ENCODE assay signal across 10 cellular contexts in genomic region chr3:30496496-30496966, GRCh38.
A peak's percentile ranks its signal among the peaks of the same experiment; 100 is the strongest.
DNase-seq lines count a peak whose midpoint lies in the region; ATAC-seq and TF ChIP-seq lines count a peak whose summit lies in the region.
"Had no signal": no experiment of that assay in that cellular context is flagged by ENCODE, and none has a peak within 500 bp of the region (broad histone marks: within the 10 kb centered on the region; RNA-seq: fewer than 3 reads in every experiment).

No MANE protein-coding gene starts in this region.

- peaks cover 40% of the 10 kb centered on the region for H3K4me1 Mint-ChIP-seq in activated T-cell treated with anti-CD3 and anti-CD28 coated beads, Interleukin-2, amount 50 U/mL, for 72 hours (ENCODE audit: low read depth)

- H3K4me3 ChIP-seq in epithelial cell of esophagus (ENCODE audit: low read length) (no peak overlapping the region), uterus (no peak overlapping the region)
- H3K4me3 ChIP-seq: A549 had no signal

- peak overlapping the region; percentile 91 to 95 for H3K27ac ChIP-seq in uterus

- H3K27me3 ChIP-seq in uterus = no peaks in the 10 kb centered on the region

- H3K36me3 ChIP-seq in uterus = no peaks in the 10 kb centered on the region

- no peaks in the 10 kb centered on the region for H3K9me3 ChIP-seq in uterus
- H3K9me3 ChIP-seq: A549 had no signal

- H3K4me1 ChIP-seq in uterus = peaks cover 0 to 17% of the 10 kb centered on the region in 2 donors

- H3K9me3 Mint-ChIP-seq in activated T-cell treated with anti-CD3 and anti-CD28 coated beads, Interleukin-2, amount 50 U/mL, for 72 hours = no peaks in the 10 kb centered on the region

- no peak for TF ChIP-seq CTCF in epithelial cell of esophagus (IDR thresholded peaks at IDR 0.05; ENCODE audit: insufficient read depth, low read depth, low read length, missing control alignments)
- TF ChIP-seq CTCF in uterus (IDR thresholded peaks at IDR 0.05) = no peak

- ATAC-seq in activated T-cell treated with anti-CD3 and anti-CD28 coated beads, Interleukin-2, amount 50 U/mL, for 72 hours (replicated peaks in 1 of 2) = no peak
- ATAC-seq in HG02870 (IDR thresholded peaks at IDR 0.05; ENCODE audit: unreplicated experiment) (no peak), HG02763 (IDR thresholded peaks at IDR 0.05; ENCODE audit: unreplicated experiment) (no peak), GM19397 (IDR thresholded peaks at IDR 0.05; ENCODE audit: unreplicated experiment) (no peak)
- ATAC-seq: A549 had no signal

- H3K36me3 Mint-ChIP-seq in activated T-cell treated with anti-CD3 and anti-CD28 coated beads, Interleukin-2, amount 50 U/mL, for 72 hours (ENCODE audit: insufficient read depth in 2 of 2) = no peaks in the 10 kb centered on the region

- intact Hi-C loops in uterus (cut with DNase I; ENCODE audit: low total_unique reads) = no loop called here

- H3K27ac Mint-ChIP-seq in activated T-cell treated with anti-CD3 and anti-CD28 coated beads, Interleukin-2, amount 50 U/mL, for 72 hours = no peak overlapping the region

- no peak for TF ChIP-seq POLR2A in uterus (IDR thresholded peaks at IDR 0.05)

- H3K4me3 Mint-ChIP-seq in activated T-cell treated with anti-CD3 and anti-CD28 coated beads, Interleukin-2, amount 50 U/mL, for 72 hours = peak overlapping the region; percentile 20 to 47

- no peak for DNase-seq in activated T-cell treated with anti-CD3 and anti-CD28 coated beads, Interleukin-2, amount 50 U/mL, for 72 hours
- DNase-seq in activated T-cell treated with anti-CD3 and anti-CD28 coated beads, Interleukin-2, amount 50 U/mL, for 48 hours = no peak
- DNase-seq in epithelial cell of esophagus (ENCODE audit: low read depth) (peak; percentile 56), myocyte (ENCODE audit: low read depth) (peak; percentile 96), uterus (peak; percentile 37 to 66)
- DNase-seq: stimulated activated CD4-positive, alpha-beta T cell treated with anti-CD3 and anti-CD28 coated beads, Interleukin-12 subunit alpha, Interleukin-12 subunit beta, amount 100 ng/mL, for 4 hours had no signal

- H3K27me3 Mint-ChIP-seq in activated T-cell treated with anti-CD3 and anti-CD28 coated beads, Interleukin-2, amount 50 U/mL, for 72 hours (ENCODE audit: low read depth) = no peaks in the 10 kb centered on the region

Comparison
In these comparisons a context has a peak if more than half of its experiments do, and no peak if none do; other contexts are left out.
1. DNase-seq: peak in epithelial cell of esophagus (single experiment), myocyte (single experiment) and uterus (2 of 2); none in activated T-cell treated with anti-CD3 and anti-CD28 coated beads, Interleukin-2, amount 50 U/mL, for 72 hours (0 of 2) and activated T-cell treated with anti-CD3 and anti-CD28 coated beads, Interleukin-2, amount 50 U/mL, for 48 hours (0 of 2).